Comparison of ENCODE assay signal across 1 cellular context in the genomic region with DNA sequence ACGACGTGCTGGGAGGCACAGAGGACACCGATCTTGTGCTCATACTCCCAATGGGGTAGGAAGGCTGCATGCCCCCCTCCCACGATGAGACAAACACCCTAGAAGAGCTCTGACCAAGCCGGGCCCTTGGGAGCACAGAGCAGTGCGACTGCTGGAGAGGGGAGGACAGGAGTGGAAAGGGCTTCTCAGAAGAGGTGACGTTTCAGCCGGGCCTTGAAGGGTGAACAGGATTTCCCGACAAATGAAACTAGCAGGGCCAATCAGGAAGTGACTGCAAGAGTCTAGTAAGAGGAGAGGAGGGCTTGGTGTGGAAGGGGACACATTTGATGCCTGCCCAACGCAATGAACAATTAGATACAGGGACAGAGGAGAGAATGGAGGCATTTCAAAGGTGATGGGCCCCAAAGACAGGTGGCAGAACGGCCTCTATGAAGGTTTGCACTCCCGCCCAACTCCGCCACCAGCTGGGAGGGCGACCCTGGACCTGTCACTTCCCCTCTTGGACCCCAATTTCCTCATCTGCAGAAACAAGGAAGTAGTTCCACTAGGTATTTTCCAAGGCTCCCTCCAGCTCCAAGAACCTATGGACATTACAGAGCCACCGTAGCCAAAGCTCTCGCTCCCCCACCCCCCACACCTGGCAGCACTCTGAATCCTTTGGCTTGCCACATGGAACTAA.
TF ChIP-seq lines count a peak whose summit lies in the region.

No MANE protein-coding gene starts in this region.

TF ChIP-seq in HCT116, 20 proteins besides CTCF, POLR2A, EP300 and RAD21 (continued from another document):
- TF ChIP-seq, protein P1, sequence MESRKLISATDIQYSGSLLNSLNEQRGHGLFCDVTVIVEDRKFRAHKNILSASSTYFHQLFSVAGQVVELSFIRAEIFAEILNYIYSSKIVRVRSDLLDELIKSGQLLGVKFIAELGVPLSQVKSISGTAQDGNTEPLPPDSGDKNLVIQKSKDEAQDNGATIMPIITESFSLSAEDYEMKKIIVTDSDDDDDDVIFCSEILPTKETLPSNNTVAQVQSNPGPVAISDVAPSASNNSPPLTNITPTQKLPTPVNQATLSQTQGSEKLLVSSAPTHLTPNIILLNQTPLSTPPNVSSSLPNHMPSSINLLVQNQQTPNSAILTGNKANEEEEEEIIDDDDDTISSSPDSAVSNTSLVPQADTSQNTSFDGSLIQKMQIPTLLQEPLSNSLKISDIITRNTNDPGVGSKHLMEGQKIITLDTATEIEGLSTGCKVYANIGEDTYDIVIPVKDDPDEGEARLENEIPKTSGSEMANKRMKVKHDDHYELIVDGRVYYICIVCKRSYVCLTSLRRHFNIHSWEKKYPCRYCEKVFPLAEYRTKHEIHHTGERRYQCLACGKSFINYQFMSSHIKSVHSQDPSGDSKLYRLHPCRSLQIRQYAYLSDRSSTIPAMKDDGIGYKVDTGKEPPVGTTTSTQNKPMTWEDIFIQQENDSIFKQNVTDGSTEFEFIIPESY (IDR thresholded peaks at IDR 0.05; ENCODE audit: extremely low read depth, insufficient replicate concordance, low read length) = no peak
- TF ChIP-seq, protein P2, sequence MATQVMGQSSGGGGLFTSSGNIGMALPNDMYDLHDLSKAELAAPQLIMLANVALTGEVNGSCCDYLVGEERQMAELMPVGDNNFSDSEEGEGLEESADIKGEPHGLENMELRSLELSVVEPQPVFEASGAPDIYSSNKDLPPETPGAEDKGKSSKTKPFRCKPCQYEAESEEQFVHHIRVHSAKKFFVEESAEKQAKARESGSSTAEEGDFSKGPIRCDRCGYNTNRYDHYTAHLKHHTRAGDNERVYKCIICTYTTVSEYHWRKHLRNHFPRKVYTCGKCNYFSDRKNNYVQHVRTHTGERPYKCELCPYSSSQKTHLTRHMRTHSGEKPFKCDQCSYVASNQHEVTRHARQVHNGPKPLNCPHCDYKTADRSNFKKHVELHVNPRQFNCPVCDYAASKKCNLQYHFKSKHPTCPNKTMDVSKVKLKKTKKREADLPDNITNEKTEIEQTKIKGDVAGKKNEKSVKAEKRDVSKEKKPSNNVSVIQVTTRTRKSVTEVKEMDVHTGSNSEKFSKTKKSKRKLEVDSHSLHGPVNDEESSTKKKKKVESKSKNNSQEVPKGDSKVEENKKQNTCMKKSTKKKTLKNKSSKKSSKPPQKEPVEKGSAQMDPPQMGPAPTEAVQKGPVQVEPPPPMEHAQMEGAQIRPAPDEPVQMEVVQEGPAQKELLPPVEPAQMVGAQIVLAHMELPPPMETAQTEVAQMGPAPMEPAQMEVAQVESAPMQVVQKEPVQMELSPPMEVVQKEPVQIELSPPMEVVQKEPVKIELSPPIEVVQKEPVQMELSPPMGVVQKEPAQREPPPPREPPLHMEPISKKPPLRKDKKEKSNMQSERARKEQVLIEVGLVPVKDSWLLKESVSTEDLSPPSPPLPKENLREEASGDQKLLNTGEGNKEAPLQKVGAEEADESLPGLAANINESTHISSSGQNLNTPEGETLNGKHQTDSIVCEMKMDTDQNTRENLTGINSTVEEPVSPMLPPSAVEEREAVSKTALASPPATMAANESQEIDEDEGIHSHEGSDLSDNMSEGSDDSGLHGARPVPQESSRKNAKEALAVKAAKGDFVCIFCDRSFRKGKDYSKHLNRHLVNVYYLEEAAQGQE (IDR thresholded peaks at IDR 0.05; ENCODE audit: low read depth) = no peak
- TF ChIP-seq ZFX (IDR thresholded peaks at IDR 0.05) = no peak
- no peak for TF ChIP-seq EZH2phosphoT487 (IDR thresholded peaks at IDR 0.05; ENCODE audit: borderline replicate concordance)
- TF ChIP-seq SRF (IDR thresholded peaks at IDR 0.05; ENCODE audit: low read depth) = no peak
